ENCODE assay signal across 29 cellular contexts in genomic region chr13:43119206-43119605, GRCh38.
"Had no signal": no experiment of that assay in that cellular context is flagged by ENCODE, and none has a peak within 500 bp of the region (broad histone marks: within the 10 kb centered on the region; RNA-seq: fewer than 3 reads in every experiment).

No MANE protein-coding gene starts in this region.

- H3K9me3 ChIP-seq: MG63 had no signal

- H3K4me3 ChIP-seq: MG63, SK-N-MC had no signal

- H3K9me3 Mint-ChIP-seq: activated CD4-positive, alpha-beta memory T cell treated with anti-CD3 and anti-CD28 coated beads, Interleukin-2, amount 10 ng/mL, durations not matched to agents 7 days and 5 days; activated naive CD4-positive, alpha-beta T cell treated with anti-CD3 and anti-CD28 coated beads for 36 hours; activated T-helper 17 cell treated with anti-CD3 and anti-CD28 coated beads, Interleukin-2, amount 50 U/mL, for 72 hours; T-cell had no signal

- H3K27ac Mint-ChIP-seq: activated CD4-positive, alpha-beta memory T cell treated with anti-CD3 and anti-CD28 coated beads, Interleukin-2, amount 10 ng/mL, durations not matched to agents 7 days and 5 days; activated CD4-positive, alpha-beta T cell treated with anti-CD3 and anti-CD28 coated beads for 36 hours; activated naive CD4-positive, alpha-beta T cell treated with anti-CD3 and anti-CD28 coated beads for 36 hours; activated naive CD8-positive, alpha-beta T cell; activated T-helper 17 cell treated with anti-CD3 and anti-CD28 coated beads, Interleukin-2, amount 50 U/mL, for 72 hours; T-cell had no signal

- DNase-seq: activated CD4-positive, alpha-beta memory T cell treated with anti-CD3 and anti-CD28 coated beads, Interleukin-2, amount 10 ng/mL, durations not matched to agents 7 days and 5 days; activated CD4-positive, alpha-beta T cell treated with anti-CD3 and anti-CD28 coated beads for 36 hours; activated CD4-positive, alpha-beta T cell treated with anti-CD3 and anti-CD28 coated beads, Interleukin-2, amount 50 U/mL, for 1 hour; activated gamma-delta T cell; activated naive CD4-positive, alpha-beta T cell treated with anti-CD3 and anti-CD28 coated beads for 36 hours; activated T-cell treated with anti-CD3 and anti-CD28 coated beads for 4 hours; activated T-cell treated with anti-CD3 and anti-CD28 coated beads, Interleukin-2, amount 50 U/mL, for 48 hours; amygdala; brain microvascular endothelial cell; MG63; MV-4-11; NCI-H1092 treated with DMSO at 0.1 percent for 48 hours; NCI-H1417 treated with DMSO at 0.1 percent for 48 hours; NCI-H1694; NCI-H2029; NCI-H2107; NCI-H2171 treated with DMSO at 0.1 percent for 48 hours; NCI-H226; NCI-H526; OCI-M1; RPMI8226; T-cell; T-helper 2 cell; T1000 had no signal

- H3K27me3 Mint-ChIP-seq: activated CD4-positive, alpha-beta T cell treated with anti-CD3 and anti-CD28 coated beads for 36 hours had no signal

- H3K36me3 ChIP-seq: brain microvascular endothelial cell, MG63 had no signal

- H3K4me1 Mint-ChIP-seq: activated CD4-positive, alpha-beta memory T cell treated with anti-CD3 and anti-CD28 coated beads, Interleukin-2, amount 10 ng/mL, durations not matched to agents 7 days and 5 days; activated CD4-positive, alpha-beta T cell treated with anti-CD3 and anti-CD28 coated beads for 36 hours; activated T-helper 17 cell treated with anti-CD3 and anti-CD28 coated beads, Interleukin-2, amount 50 U/mL, for 72 hours; T-cell had no signal

- H3K27me3 ChIP-seq: brain microvascular endothelial cell, MG63 had no signal

- ATAC-seq: activated CD4-positive, alpha-beta T cell treated with anti-CD3 and anti-CD28 coated beads for 36 hours; activated T-helper 17 cell treated with anti-CD3 and anti-CD28 coated beads, Interleukin-2, amount 50 U/mL, for 72 hours; Panc1; Right ventricle myocardium inferior; T-cell had no signal

- H3K36me3 Mint-ChIP-seq: activated naive CD8-positive, alpha-beta T cell; T-cell had no signal

- H3K27ac ChIP-seq: brain microvascular endothelial cell, SK-N-MC had no signal

- H3K4me3 Mint-ChIP-seq: activated CD4-positive, alpha-beta memory T cell treated with anti-CD3 and anti-CD28 coated beads, Interleukin-2, amount 10 ng/mL, durations not matched to agents 7 days and 5 days; activated CD4-positive, alpha-beta T cell treated with anti-CD3 and anti-CD28 coated beads for 36 hours; activated naive CD4-positive, alpha-beta T cell treated with anti-CD3 and anti-CD28 coated beads for 36 hours; activated naive CD8-positive, alpha-beta T cell; activated T-helper 17 cell treated with anti-CD3 and anti-CD28 coated beads, Interleukin-2, amount 50 U/mL, for 72 hours; T-cell had no signal
